In the genomic region with DNA sequence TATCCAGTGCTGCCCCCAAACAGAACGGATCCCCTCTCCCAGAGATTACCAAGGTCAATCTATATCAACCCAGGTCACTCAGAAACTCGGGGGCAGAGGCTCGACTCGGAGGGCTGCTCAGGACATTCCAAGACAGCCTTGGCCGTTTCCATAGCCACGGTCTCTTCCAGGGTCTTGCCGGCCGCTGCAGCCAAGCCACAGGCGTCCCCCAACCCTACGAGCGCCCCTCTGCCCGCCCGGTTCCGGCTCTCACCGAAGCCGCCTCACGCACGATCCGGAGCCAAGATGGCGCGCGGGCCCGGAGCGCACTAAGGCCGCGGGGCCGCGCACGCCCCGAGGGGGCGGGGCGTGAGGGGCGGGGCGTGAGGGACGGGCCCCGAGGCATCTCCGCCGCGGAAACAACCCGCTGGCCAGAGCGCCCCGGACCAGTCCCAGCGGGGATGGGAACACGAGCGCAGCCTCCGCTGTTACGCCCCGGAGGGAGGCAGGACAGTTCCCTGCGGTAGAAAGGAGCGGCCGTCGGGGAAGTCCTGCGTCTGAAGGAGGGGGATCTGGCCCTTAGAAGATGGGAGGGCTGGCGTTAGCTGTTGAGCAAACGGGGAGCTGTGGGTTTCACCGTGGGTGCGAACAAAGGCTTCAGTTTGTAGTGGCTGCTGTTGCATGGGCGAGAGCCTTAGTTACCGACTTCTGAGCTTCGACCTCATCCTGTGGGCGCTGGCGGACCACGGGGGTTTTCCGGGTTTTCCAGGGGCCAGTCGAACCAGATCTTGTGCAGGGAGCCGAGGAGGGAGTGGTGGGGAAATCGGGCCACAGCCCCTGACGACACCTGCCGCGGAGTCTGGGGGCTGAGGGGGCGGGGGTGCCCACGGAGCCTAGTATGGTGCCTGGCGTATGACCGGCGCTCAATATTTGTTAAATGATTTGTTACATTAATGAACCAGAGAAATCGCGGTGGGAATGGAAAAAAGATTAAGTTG, we compare ENCODE assay signal across 8 cellular contexts. TPM values are rescaled to one million over a fixed set of nuclear protein-coding genes. Genes with fewer than 3 reads are reported as not detected.
A peak's percentile ranks its signal among the peaks of the same experiment; 100 is the strongest.
DNase-seq lines count a peak whose midpoint lies in the region; ATAC-seq and TF ChIP-seq lines count a peak whose summit lies in the region.

TSS of gene RPP25L (minus strand) at position 287 of the 977 bp plus-strand sequence. CDS start 801 bp downstream, outside the sequence.

- no peak for TF ChIP-seq CTCF in BE2C (IDR thresholded peaks at IDR 0.05; ENCODE audit: low read depth, low read length)

- H3K9me3 ChIP-seq in BE2C, result no peaks in the 10 kb centered on the region

- 0 out of 2 replicates have a peak, but pooled peaks cover under 1% of the 10 kb centered on the region for H3K36me3 ChIP-seq in BE2C

- H3K4me3 ChIP-seq in BE2C (ENCODE audit: low read depth, low read length), result peak within 1 kb of the TSS; percentile 88

- DNase-seq in BE2C, result peak; percentile 92
- peak; percentile 93 for DNase-seq in NCI-H69 (lab: John Stamatoyannopoulos, UW)
- DNase-seq in activated CD8-positive, alpha-beta memory T cell treated with anti-CD3 and anti-CD28 coated beads for 1 hour (ENCODE audit: extremely low read depth in 1 of 2, low read depth in 1 of 2), result peak; percentile 33 to 84
- DNase-seq in effector CD8-positive, alpha-beta T cell (lab: John Stamatoyannopoulos, UW), result peak; percentile 74
- peak; percentile 94 for DNase-seq in medulla oblongata (ENCODE audit: extremely low spot score)
- peak; percentile 57 to 79 (median 60) for DNase-seq in stimulated activated CD4-positive, alpha-beta T cell treated with anti-CD3 and anti-CD28 coated beads, TNF-alpha, amount 100 ng/mL, for 48 hours (ENCODE audit: low read depth in 3 of 3)

- ATAC-seq in GM19025 (IDR thresholded peaks at IDR 0.05; ENCODE audit: low read depth, unreplicated experiment) (peak; percentile 92), HG03280 (IDR thresholded peaks at IDR 0.05; ENCODE audit: unreplicated experiment) (peak; percentile 82)

- no peaks in the 10 kb centered on the region; the same call in 1 of the 2 replicates for H3K4me1 ChIP-seq in BE2C

- no peaks in the 10 kb centered on the region for H3K27me3 ChIP-seq in BE2C

RNA-seq across cellular contexts. Expression of gene RPP25L, which starts in this region (rescaled TPM):
- polyA plus RNA-seq in BE2C (2012; ENCODE audit: insufficient read depth, insufficient read length, low read depth), result 78.3 TPM

Comparison
In these comparisons a context has a peak if more than half of its experiments do, and no peak if none do; other contexts are left out.
1. Peak in every context shown above with its lines: DNase-seq, ATAC-seq and H3K4me3 ChIP-seq.